1 cellular context compared by ENCODE assay signal in the genomic region with DNA sequence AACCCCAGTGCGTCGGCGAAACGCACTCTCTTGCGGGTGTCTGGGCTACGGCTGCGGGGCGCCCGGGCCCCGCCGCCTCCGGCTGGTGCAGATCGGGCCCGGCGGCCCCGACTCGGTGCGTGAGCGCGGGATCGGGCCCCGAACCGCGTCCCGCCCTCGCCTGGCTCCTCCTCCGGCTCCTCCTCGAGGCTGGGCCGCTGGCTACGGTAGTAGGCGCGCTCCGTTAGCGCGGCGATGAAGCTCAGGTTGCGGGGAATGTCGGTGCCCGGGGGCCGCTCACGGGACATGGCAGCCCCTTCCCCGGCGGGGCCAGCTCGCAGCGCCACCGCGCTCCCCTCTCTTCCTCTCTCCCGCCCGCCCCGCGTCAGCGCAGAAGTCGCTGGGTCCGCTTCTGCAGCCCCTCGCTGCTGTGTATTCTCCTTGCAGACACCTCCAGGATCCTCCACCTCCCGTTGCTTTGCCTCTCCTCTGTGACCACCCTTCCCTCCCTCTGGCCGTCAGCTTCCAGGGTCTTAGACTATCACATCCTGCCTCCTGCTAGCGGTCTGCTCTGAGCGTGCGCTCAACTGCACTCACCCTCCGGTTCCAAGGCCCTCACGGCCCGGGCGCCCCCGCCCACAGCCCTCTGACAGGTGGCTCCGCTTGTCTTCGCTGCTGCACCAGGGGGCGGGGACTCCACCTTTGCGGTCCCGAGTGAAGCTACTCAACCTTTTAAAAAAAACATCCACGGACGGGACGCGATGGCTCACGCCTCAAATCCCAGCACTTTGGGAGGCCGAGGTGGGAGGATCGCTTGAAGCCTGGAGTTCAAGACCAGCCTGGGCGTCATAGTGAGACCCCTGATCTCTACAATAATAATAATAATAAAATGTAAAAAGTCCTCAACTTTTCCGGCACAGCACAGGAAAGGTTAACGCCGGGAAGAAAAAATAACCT.
TF ChIP-seq lines count a peak whose summit lies in the region.

A gene with protein sequence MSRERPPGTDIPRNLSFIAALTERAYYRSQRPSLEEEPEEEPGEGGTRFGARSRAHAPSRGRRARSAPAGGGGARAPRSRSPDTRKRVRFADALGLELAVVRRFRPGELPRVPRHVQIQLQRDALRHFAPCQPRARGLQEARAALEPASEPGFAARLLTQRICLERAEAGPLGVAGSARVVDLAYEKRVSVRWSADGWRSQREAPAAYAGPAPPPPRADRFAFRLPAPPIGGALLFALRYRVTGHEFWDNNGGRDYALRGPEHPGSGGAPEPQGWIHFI (minus strand): TSS at position 570 of the 936 bp plus-strand sequence. CDS start 283 bp downstream, at position 287.

TF ChIP-seq in PFSK-1, 5 proteins besides CTCF, POLR2A, EP300 and RAD21 (continued from another document):
- TF ChIP-seq, protein P1, sequence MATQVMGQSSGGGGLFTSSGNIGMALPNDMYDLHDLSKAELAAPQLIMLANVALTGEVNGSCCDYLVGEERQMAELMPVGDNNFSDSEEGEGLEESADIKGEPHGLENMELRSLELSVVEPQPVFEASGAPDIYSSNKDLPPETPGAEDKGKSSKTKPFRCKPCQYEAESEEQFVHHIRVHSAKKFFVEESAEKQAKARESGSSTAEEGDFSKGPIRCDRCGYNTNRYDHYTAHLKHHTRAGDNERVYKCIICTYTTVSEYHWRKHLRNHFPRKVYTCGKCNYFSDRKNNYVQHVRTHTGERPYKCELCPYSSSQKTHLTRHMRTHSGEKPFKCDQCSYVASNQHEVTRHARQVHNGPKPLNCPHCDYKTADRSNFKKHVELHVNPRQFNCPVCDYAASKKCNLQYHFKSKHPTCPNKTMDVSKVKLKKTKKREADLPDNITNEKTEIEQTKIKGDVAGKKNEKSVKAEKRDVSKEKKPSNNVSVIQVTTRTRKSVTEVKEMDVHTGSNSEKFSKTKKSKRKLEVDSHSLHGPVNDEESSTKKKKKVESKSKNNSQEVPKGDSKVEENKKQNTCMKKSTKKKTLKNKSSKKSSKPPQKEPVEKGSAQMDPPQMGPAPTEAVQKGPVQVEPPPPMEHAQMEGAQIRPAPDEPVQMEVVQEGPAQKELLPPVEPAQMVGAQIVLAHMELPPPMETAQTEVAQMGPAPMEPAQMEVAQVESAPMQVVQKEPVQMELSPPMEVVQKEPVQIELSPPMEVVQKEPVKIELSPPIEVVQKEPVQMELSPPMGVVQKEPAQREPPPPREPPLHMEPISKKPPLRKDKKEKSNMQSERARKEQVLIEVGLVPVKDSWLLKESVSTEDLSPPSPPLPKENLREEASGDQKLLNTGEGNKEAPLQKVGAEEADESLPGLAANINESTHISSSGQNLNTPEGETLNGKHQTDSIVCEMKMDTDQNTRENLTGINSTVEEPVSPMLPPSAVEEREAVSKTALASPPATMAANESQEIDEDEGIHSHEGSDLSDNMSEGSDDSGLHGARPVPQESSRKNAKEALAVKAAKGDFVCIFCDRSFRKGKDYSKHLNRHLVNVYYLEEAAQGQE (IDR thresholded peaks at IDR 0.05; ENCODE audit: insufficient read depth in 1 of 2, low read depth in 2 of 2, low read length in 2 of 2): no peak
TF ChIP-seq in PFSK-1: peak in this region for 2.
